8 cellular contexts compared by ENCODE assay signal in genomic region chr1:216600730-216601426, GRCh38.
DNase-seq lines count a peak whose midpoint lies in the region; ATAC-seq, FAIRE-seq and TF ChIP-seq lines count a peak whose summit lies in the region.

No MANE protein-coding gene starts in this region.

- no peak overlapping the region for H3K9ac ChIP-seq in Karpas-422 (ENCODE audit: low read length)

- no peaks in the 10 kb centered on the region for H3K9me2 ChIP-seq in Karpas-422 (replicated peaks; ENCODE audit: insufficient read depth, low read length)

- H3K36me3 ChIP-seq in Karpas-422 (ENCODE audit: insufficient read depth, low read length), result no peaks in the 10 kb centered on the region

- peaks cover 3% of the 10 kb centered on the region for H3K4me1 Mint-ChIP-seq in memory B cell

- H3K79me2 ChIP-seq in Karpas-422 (ENCODE audit: low read length), result no peaks in the 10 kb centered on the region

- peak overlapping the region; percentile 81 for H3K4me3 Mint-ChIP-seq in memory B cell

- TF ChIP-seq CTCF in GM12875 (IDR thresholded peaks at IDR 0.05; ENCODE audit: borderline replicate concordance, insufficient read depth, low read depth, low read length), result peak; percentile 44
- peak; percentile 58 for TF ChIP-seq CTCF in epithelial cell of proximal tubule (conservative IDR thresholded peaks at IDR 0.05; ENCODE audit: low read depth, low read length)

- H3K4me1 ChIP-seq in Karpas-422 (ENCODE audit: low read length), result no peaks in the 10 kb centered on the region

- FAIRE-seq in H54 (lab: Jason Lieb, UNC), result peak; percentile 96

- ATAC-seq in SK-N-SH treated with all-trans-retinoic acid at 6 μM for 48 hours, result peak; percentile 94
- ATAC-seq in memory B cell (ENCODE audit: low read depth), result peak; percentile 62

- H3K27ac ChIP-seq in temporal lobe (ENCODE audit: low read depth, low read length) (peak overlapping the region; percentile 94), Karpas-422 (ENCODE audit: low read length) (no peak overlapping the region)

- H4K20me1 ChIP-seq in Karpas-422 (ENCODE audit: insufficient read depth, low read depth, low read length), result no peaks in the 10 kb centered on the region

- H3K27me3 Mint-ChIP-seq in memory B cell, result peaks cover 8% of the 10 kb centered on the region

- peak; percentile 15; the same call in 1 of the 2 replicates for TF ChIP-seq POLR2A in H54 (IDR thresholded peaks at IDR 0.05; ENCODE audit: low read depth, low read length)

- H3K36me3 Mint-ChIP-seq in memory B cell, result no peaks in the 10 kb centered on the region

- DNase-seq in H54 (ENCODE audit: insufficient read length, low spot score) (peak; percentile 71), LHCN-M2 (ENCODE audit: low read depth) (peak; percentile 74), epithelial cell of proximal tubule (ENCODE audit: low read depth) (peak; percentile 25), memory B cell (ENCODE audit: low spot score in 2 of 2) (peak in 1 of 2 donors; percentile 13), Karpas-422 (no peak)

- no peaks in the 10 kb centered on the region for H3K9me3 ChIP-seq in Karpas-422 (ENCODE audit: low read length)

- H3K4me3 ChIP-seq in GM12875 (ENCODE audit: low read depth, low read length), result peak overlapping the region; percentile 60
- H3K4me3 ChIP-seq in epithelial cell of proximal tubule (ENCODE audit: low read depth, low read length), result peak overlapping the region; percentile 80
- H3K4me3 ChIP-seq in Karpas-422 (ENCODE audit: low read length), result no peak overlapping the region

- H3K27ac Mint-ChIP-seq in memory B cell, result peak overlapping the region; percentile 58

- no peaks in the 10 kb centered on the region for H3K9me3 Mint-ChIP-seq in memory B cell

- no peaks in the 10 kb centered on the region for H3K27me3 ChIP-seq in Karpas-422 (ENCODE audit: low read length)

- no peak overlapping the region for H3K4me2 ChIP-seq in Karpas-422 (ENCODE audit: low read depth, low read length, poor library complexity, severe bottlenecking)

- no peak overlapping the region for H2AFZ ChIP-seq in Karpas-422 (ENCODE audit: low read length)

TF ChIP-seq in SK-N-SH treated with all-trans-retinoic acid at 6 μM for 48 hours, 23 proteins besides CTCF, POLR2A, EP300 and RAD21:
- no peak for TF ChIP-seq ZFP3 (CRISPR knock-in tag; IDR thresholded peaks at IDR 0.05)
- peak; percentile 49 for TF ChIP-seq TSHZ2 (CRISPR knock-in tag; IDR thresholded peaks at IDR 0.05)
TF ChIP-seq in SK-N-SH treated with all-trans-retinoic acid at 6 μM for 48 hours: peak in this region for 1.
